ENCODE assay signal across 17 cellular contexts in genomic region chr2:158786897-158787296, GRCh38. TPM values are rescaled to one million over a fixed set of nuclear protein-coding genes. Genes with fewer than 3 reads are reported as not detected.
A peak's percentile ranks its signal among the peaks of the same experiment; 100 is the strongest.
DNase-seq lines count a peak whose midpoint lies in the region; ATAC-seq and TF ChIP-seq lines count a peak whose summit lies in the region.
"Had no signal": no experiment of that assay in that cellular context is flagged by ENCODE, and none has a peak within 500 bp of the region (broad histone marks: within the 10 kb centered on the region; RNA-seq: fewer than 3 reads in every experiment).

No MANE protein-coding gene starts in this region.

- no peak overlapping the region for H3K27ac Mint-ChIP-seq in GM23338
- H3K27ac Mint-ChIP-seq: CD4-positive, CD25-positive, alpha-beta regulatory T cell had no signal

- H3K4me3 Mint-ChIP-seq in GM23338, result no peak overlapping the region
- H3K4me3 Mint-ChIP-seq: CD4-positive, CD25-positive, alpha-beta regulatory T cell; CD8-positive, alpha-beta memory T cell; IgD-negative memory B cell had no signal

- H3F3A ChIP-seq in GM23338 (replicated peaks; ENCODE audit: low read depth), result no peaks in the 10 kb centered on the region

- H3K27ac ChIP-seq in GM23338 (ENCODE audit: low read depth), result no peak overlapping the region
- no peak overlapping the region for H3K27ac ChIP-seq in foreskin keratinocyte
- H3K27ac ChIP-seq: GM23248 had no signal

- H3K4me1 ChIP-seq in GM23338 (ENCODE audit: insufficient read depth), result 0 out of 2 replicates have a peak, but pooled peaks cover under 1% of the 10 kb centered on the region
- peaks cover 18% of the 10 kb centered on the region for H3K4me1 ChIP-seq in foreskin keratinocyte
- H3K4me1 ChIP-seq: BE2C had no signal

- H3K36me3 ChIP-seq in GM23338 (ENCODE audit: insufficient read depth), result no peaks in the 10 kb centered on the region
- H3K36me3 ChIP-seq: BE2C had no signal

- intact Hi-C loops in posterior vena cava (cut with DNase I), result no loop called here

- H3K79me2 ChIP-seq in GM23338 (replicated peaks; ENCODE audit: insufficient read depth), result no peaks in the 10 kb centered on the region

- no peak overlapping the region for H3K4me2 ChIP-seq in GM23338

- H3K36me3 Mint-ChIP-seq in GM23338 (ENCODE audit: low read depth), result no peaks in the 10 kb centered on the region
- H3K36me3 Mint-ChIP-seq: CD4-positive, CD25-positive, alpha-beta regulatory T cell; CD8-positive, alpha-beta memory T cell; IgD-negative memory B cell had no signal

- H3K4me3 ChIP-seq in GM23338, result no peak overlapping the region
- H3K4me3 ChIP-seq: GM23248 had no signal

- H4K20me1 ChIP-seq in GM23338 (replicated peaks; ENCODE audit: insufficient read depth), result no peaks in the 10 kb centered on the region

- peaks cover 5% of the 10 kb centered on the region for H3K9me3 Mint-ChIP-seq in GM23338
- H3K9me3 Mint-ChIP-seq: CD4-positive, CD25-positive, alpha-beta regulatory T cell; IgD-negative memory B cell had no signal

- DNase-seq in DMS153 treated with DMSO at 0.1 percent for 48 hours (lab: John Stamatoyannopoulos, UW; ENCODE audit: unreplicated experiment), result peak; percentile 58
- DNase-seq in DMS53 treated with DMSO at 0.1 percent for 48 hours (lab: John Stamatoyannopoulos, UW; ENCODE audit: unreplicated experiment), result peak; percentile 25
- peak; percentile 19 for DNase-seq in NCI-H510A treated with DMSO at 0.1 percent for 48 hours (lab: John Stamatoyannopoulos, UW)
- DNase-seq in posterior vena cava (ENCODE audit: low spot score), result peak; percentile 66
- DNase-seq in stimulated activated naive CD8-positive, alpha-beta T cell treated with anti-CD3 and anti-CD28 coated beads, Interleukin-15, Interleukin-2, amounts not matched to agents 100 U/mL and 50 U/mL, for 24 hours, result no peak
- DNase-seq in GM23338 (ENCODE audit: low spot score), result no peak
- no peak for DNase-seq in foreskin keratinocyte
- DNase-seq: ACHN; BE2C; C1 segment of cervical spinal cord; CD4-positive, CD25-positive, alpha-beta regulatory T cell; CD8-positive, alpha-beta memory T cell; COR-L47; GM23248; HCEC 1CT; KBM-7 had no signal

- TF ChIP-seq CTCF in GM23338 (conservative IDR thresholded peaks at IDR 0.05; ENCODE audit: low read depth in 2 of 2) (no peak), foreskin keratinocyte (conservative IDR thresholded peaks at IDR 0.05) (no peak)

- ATAC-seq in stimulated activated naive CD8-positive, alpha-beta T cell treated with anti-CD3 and anti-CD28 coated beads, Interleukin-15, Interleukin-2, amounts not matched to agents 100 U/mL and 50 U/mL, for 24 hours, result no peak
- ATAC-seq in GM23338, result no peak
- ATAC-seq in foreskin keratinocyte, result no peak

- peaks cover 11% of the 10 kb centered on the region for H3K4me1 Mint-ChIP-seq in GM23338
- H3K4me1 Mint-ChIP-seq: CD4-positive, CD25-positive, alpha-beta regulatory T cell; CD8-positive, alpha-beta memory T cell had no signal

- peaks cover 5% of the 10 kb centered on the region for H3K27me3 Mint-ChIP-seq in GM23338 (ENCODE audit: insufficient read depth, low read depth, poor library complexity)

- 0 out of 2 replicates have a peak, but pooled peaks cover 2% of the 10 kb centered on the region for H3K9me2 ChIP-seq in GM23338 (ENCODE audit: insufficient read depth)

- no peak overlapping the region for H2AFZ ChIP-seq in GM23338
- H2AFZ ChIP-seq: GM23248 had no signal

- H3K27me3 ChIP-seq in GM23338 (ENCODE audit: insufficient read depth), result no peaks in the 10 kb centered on the region
- H3K27me3 ChIP-seq in foreskin keratinocyte, result no peaks in the 10 kb centered on the region
- H3K27me3 ChIP-seq: BE2C had no signal

TF ChIP-seq in GM23338, 12 proteins besides CTCF, POLR2A, EP300 and RAD21 (continues in another document):
- TF ChIP-seq ZNF462 (CRISPR knock-in tag; IDR thresholded peaks at IDR 0.05), result no peak
- no peak for TF ChIP-seq CREB1 (CRISPR knock-in tag; IDR thresholded peaks at IDR 0.05; ENCODE audit: low read depth)
- no peak for TF ChIP-seq EZH2phosphoT487 (IDR thresholded peaks at IDR 0.05; ENCODE audit: unreplicated experiment)
- no peak for TF ChIP-seq STAT1 (IDR thresholded peaks at IDR 0.05; ENCODE audit: unreplicated experiment)
- TF ChIP-seq ETS1 (IDR thresholded peaks at IDR 0.05), result no peak
- TF ChIP-seq ZNF114 (CRISPR knock-in tag; IDR thresholded peaks at IDR 0.05), result no peak
- no peak for TF ChIP-seq EZH2 (IDR thresholded peaks at IDR 0.05; ENCODE audit: low read depth, unreplicated experiment)
- no peak for TF ChIP-seq POLR2AphosphoS5 (IDR thresholded peaks at IDR 0.05; ENCODE audit: low read depth)
- TF ChIP-seq NANOG (IDR thresholded peaks at IDR 0.05; ENCODE audit: borderline replicate concordance), result no peak
- no peak for TF ChIP-seq ZNF331 (CRISPR knock-in tag; IDR thresholded peaks at IDR 0.05; ENCODE audit: low read depth)

RNA-seq across cellular contexts. Expression of gene DAPL1, which starts 8.2 kb away (rescaled TPM):
- total RNA-seq in posterior vena cava (not detected), foreskin keratinocyte (0.39 TPM in 1 of 2 replicates, not detected in the other)
- total RNA-seq in GM23338 (2014; rRNA removed; shearing (Covaris generic)), result not detected in 2 replicates
- polyA plus RNA-seq in GM23338 (2016; fragmentation: Nextera tagmentation; extraction: Ambion mirVana) (not detected in 2 replicates), foreskin keratinocyte (0.27 and 0.56 TPM in 2 replicates)
- total RNA-seq: CD4-positive, CD25-positive, alpha-beta regulatory T cell; CD8-positive, alpha-beta memory T cell; GM23248 had no signal
- polyA plus RNA-seq: CD4-positive, CD25-positive, alpha-beta regulatory T cell; CD8-positive, alpha-beta memory T cell; GM23248; IgD-negative memory B cell had no signal

Comparison
In these comparisons a context has a peak if more than half of its experiments do, and no peak if none do; other contexts are left out.
1. DNase-seq: peak in DMS153 treated with DMSO at 0.1 percent for 48 hours (single experiment), DMS53 treated with DMSO at 0.1 percent for 48 hours (single experiment), NCI-H510A treated with DMSO at 0.1 percent for 48 hours (single experiment) and posterior vena cava (single experiment); none in stimulated activated naive CD8-positive, alpha-beta T cell treated with anti-CD3 and anti-CD28 coated beads, Interleukin-15, Interleukin-2, amounts not matched to agents 100 U/mL and 50 U/mL, for 24 hours (single experiment), GM23338 (single experiment) and foreskin keratinocyte (0 of 2).